In the genomic region with DNA sequence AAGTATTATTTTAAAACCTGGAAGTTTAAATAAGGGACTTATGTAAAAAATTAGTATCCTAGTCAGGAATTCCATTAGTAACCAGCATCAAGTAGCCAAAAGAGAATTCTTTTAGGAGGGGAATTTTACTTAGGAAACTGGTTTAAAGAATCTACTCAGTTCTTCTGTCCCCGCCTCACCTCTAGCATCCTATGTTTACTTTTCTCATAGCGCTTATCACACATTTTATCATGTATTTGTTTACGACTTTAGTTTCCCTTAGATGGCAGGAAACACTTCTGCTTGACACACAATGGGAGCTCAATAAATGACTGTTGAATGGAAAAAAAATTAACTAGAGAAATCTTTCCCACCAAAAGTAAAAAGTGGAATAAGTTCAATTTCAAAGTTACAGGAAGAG, we compare ENCODE assay signal across 25 cellular contexts.
"Had no signal": no experiment of that assay in that cellular context is flagged by ENCODE, and none has a peak within 500 bp of the region (broad histone marks: within the 10 kb centered on the region; RNA-seq: fewer than 3 reads in every experiment).

No MANE protein-coding gene starts in this region.

- H3K4me3 Mint-ChIP-seq: activated CD4-positive, alpha-beta T cell treated with anti-CD3 and anti-CD28 coated beads for 36 hours; activated naive CD8-positive, alpha-beta T cell; activated T-cell treated with anti-CD3 and anti-CD28 coated beads, Interleukin-2, amount 50 U/mL, for 72 hours; naive thymus-derived CD8-positive, alpha-beta T cell; neural progenitor cell; stimulated activated memory B cell treated with anti-CD40 and anti-IgM and Interleukin-4, amounts not matched to agents 10 μg/mL and 1 μg/mL and 100 μg/mL, for 72 hours had no signal

- H3K4me1 Mint-ChIP-seq: activated CD4-positive, alpha-beta T cell treated with anti-CD3 and anti-CD28 coated beads for 36 hours; naive thymus-derived CD8-positive, alpha-beta T cell; stimulated activated memory B cell treated with anti-CD40 and anti-IgM and Interleukin-4, amounts not matched to agents 10 μg/mL and 1 μg/mL and 100 μg/mL, for 72 hours had no signal

- DNase-seq: activated CD4-positive, alpha-beta T cell treated with anti-CD3 and anti-CD28 coated beads for 36 hours; activated CD4-positive, alpha-beta T cell treated with anti-CD3 and anti-CD28 coated beads, Interleukin-2, amount 50 U/mL, for 4 hours; activated CD4-positive, CD25-positive, alpha-beta regulatory T cell; activated naive CD4-positive, alpha-beta T cell treated with Interleukin-2 at 50 U/mL for 16 hours; activated T-cell treated with anti-CD3 and anti-CD28 coated beads for 4 hours; activated T-cell treated with anti-CD3 and anti-CD28 coated beads, Interleukin-2, amount 50 U/mL, for 72 hours; anterior cingulate cortex; cerebellar nuclear complex; cortex of kidney; left ventricle myocardium inferior; naive thymus-derived CD8-positive, alpha-beta T cell; occipital lobe; stimulated activated CD4-positive, alpha-beta T cell treated with anti-CD3 and anti-CD28 coated beads, Interleukin-1b, Interleukin-23, amount 100 ng/mL, for 48 hours; stimulated activated CD4-positive, alpha-beta T cell treated with anti-CD3 and anti-CD28 coated beads, Interleukin-4, amount 100 ng/mL, for 4 hours; stimulated activated CD8-positive, alpha-beta memory T cell treated with anti-CD3 and anti-CD28 coated beads, Interleukin-4, amount 100 ng/mL, for 48 hours; stomach; T-helper 2 cell; thyroid gland had no signal

- H3K27me3 Mint-ChIP-seq: activated CD4-positive, alpha-beta T cell treated with anti-CD3 and anti-CD28 coated beads for 36 hours; activated naive CD8-positive, alpha-beta T cell; naive thymus-derived CD8-positive, alpha-beta T cell; stimulated activated memory B cell treated with anti-CD40 and anti-IgM and Interleukin-4, amounts not matched to agents 10 μg/mL and 1 μg/mL and 100 μg/mL, for 72 hours had no signal

- H3K36me3 Mint-ChIP-seq: naive thymus-derived CD8-positive, alpha-beta T cell; neural progenitor cell; stimulated activated memory B cell treated with anti-CD40 and anti-IgM and Interleukin-4, amounts not matched to agents 10 μg/mL and 1 μg/mL and 100 μg/mL, for 72 hours had no signal

- H3K27ac ChIP-seq: cardiac muscle cell, esophagus muscularis mucosa, left ventricle myocardium inferior, neural progenitor cell, parathyroid adenoma, right atrium auricular region, stomach, thyroid gland had no signal

- H3K27ac Mint-ChIP-seq: activated CD4-positive, alpha-beta T cell treated with anti-CD3 and anti-CD28 coated beads for 36 hours; activated naive CD8-positive, alpha-beta T cell; activated T-cell treated with anti-CD3 and anti-CD28 coated beads, Interleukin-2, amount 50 U/mL, for 72 hours; naive thymus-derived CD8-positive, alpha-beta T cell; neural progenitor cell; stimulated activated memory B cell treated with anti-CD40 and anti-IgM and Interleukin-4, amounts not matched to agents 10 μg/mL and 1 μg/mL and 100 μg/mL, for 72 hours had no signal

- H3K9me3 Mint-ChIP-seq: neural progenitor cell had no signal

- ATAC-seq: activated CD4-positive, alpha-beta T cell treated with anti-CD3 and anti-CD28 coated beads for 36 hours; activated T-cell treated with anti-CD3 and anti-CD28 coated beads, Interleukin-2, amount 50 U/mL, for 72 hours; naive thymus-derived CD8-positive, alpha-beta T cell; stimulated activated memory B cell treated with anti-CD40 and anti-IgM and Interleukin-4, amounts not matched to agents 10 μg/mL and 1 μg/mL and 100 μg/mL, for 72 hours had no signal
